ENCODE assay signal across 1 cellular context in the genomic region with DNA sequence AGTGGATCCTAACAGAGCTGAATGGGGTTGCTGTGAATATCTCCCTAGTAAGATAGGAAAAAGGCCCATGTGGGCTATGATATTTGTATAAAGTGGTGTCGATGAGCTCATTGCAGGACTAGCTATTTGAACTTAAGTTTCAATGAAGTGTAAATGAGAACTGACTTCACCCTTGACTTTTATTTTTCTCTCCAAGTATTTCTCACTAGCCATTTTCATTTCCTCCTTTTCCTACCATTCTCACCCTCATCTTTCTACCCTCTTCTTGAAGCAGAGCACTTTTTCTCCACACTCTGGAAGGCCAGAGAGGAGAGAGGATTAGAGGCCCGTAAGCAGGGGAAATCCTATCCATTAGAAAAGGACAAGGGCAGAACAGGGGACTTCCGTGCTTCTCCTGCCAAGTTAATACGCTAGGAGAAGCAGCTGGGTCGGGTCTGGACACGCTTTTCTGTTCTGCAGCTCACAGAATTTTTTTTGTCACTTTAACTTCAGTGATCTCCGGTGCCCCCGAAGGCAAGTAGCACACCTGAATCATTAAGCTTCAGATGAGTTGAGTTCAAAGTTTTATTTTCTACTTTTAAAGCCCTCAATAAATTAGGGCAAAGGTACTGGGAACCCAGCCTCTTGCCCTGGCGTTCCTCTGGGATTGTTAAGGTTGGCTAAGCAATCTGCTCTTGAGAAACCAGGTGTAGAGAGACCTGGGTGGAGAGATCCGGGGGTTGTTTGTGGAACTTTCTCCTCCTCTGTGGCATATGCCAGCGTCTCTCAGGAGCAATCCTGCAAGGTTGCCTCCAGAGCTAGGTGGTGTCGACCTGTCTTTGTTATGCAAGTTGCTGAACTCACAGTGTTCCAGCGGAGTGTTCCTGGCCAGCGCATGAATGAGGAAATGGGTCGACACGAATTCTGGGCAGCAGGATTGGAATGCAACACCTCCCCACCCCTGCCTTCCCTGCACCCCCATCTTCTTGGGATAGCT.
TF ChIP-seq lines count a peak whose summit lies in the region.

No MANE protein-coding gene starts in this region.

TF ChIP-seq in H1, 55 proteins besides CTCF, POLR2A, EP300 and RAD21:
- TF ChIP-seq POLR2AphosphoS5 (IDR thresholded peaks at IDR 0.05; ENCODE audit: low read depth, low read length) (peak; percentile 57; the same call in 1 of the 2 replicates), TAF1 (IDR thresholded peaks at IDR 0.05; ENCODE audit: low read depth, low read length) (peak; percentile 38; the same call in 1 of the 2 replicates), BRCA1 (IDR thresholded peaks at IDR 0.05; ENCODE audit: low read depth, low read length) (no peak), MAX (IDR thresholded peaks at IDR 0.05) (peak; percentile 61), SIRT6 (IDR thresholded peaks at IDR 0.05; ENCODE audit: low read length) (no peak), E2F6 (IDR thresholded peaks at IDR 0.05) (no peak), CHD2 (IDR thresholded peaks at IDR 0.05; ENCODE audit: low read length) (no peak), TEAD4 (IDR thresholded peaks at IDR 0.05; ENCODE audit: low read depth, low read length) (peak; percentile 84; the same call in 1 of the 2 replicates), NANOG (IDR thresholded peaks at IDR 0.05; ENCODE audit: insufficient read depth, low read depth, low read length, poor library complexity, severe bottlenecking) (peak; percentile 29), POU5F1 (IDR thresholded peaks at IDR 0.05; ENCODE audit: low read depth, low read length) (peak; percentile 95), SUZ12 (IDR thresholded peaks at IDR 0.05; ENCODE audit: low read length) (no peak), CTBP2 (IDR thresholded peaks at IDR 0.05; ENCODE audit: borderline replicate concordance, insufficient read depth, insufficient read length, low read length) (peak; percentile 66), RXRA (IDR thresholded peaks at IDR 0.05; ENCODE audit: insufficient read depth, low read depth, low read length) (no peak), SP1 (IDR thresholded peaks at IDR 0.05; ENCODE audit: low read depth, low read length) (peak; percentile 38; the same call in 1 of the 2 replicates), KDM1A (IDR thresholded peaks at IDR 0.05; ENCODE audit: borderline replicate concordance, low read length) (peak; percentile 80; the same call in 1 of the 2 replicates), CREB1 (IDR thresholded peaks at IDR 0.05) (peak; percentile 51; the same call in 1 of the 2 replicates), PHF8 (conservative IDR thresholded peaks at IDR 0.05; ENCODE audit: low read depth, low read length) (no peak), CEBPB (IDR thresholded peaks at IDR 0.05; ENCODE audit: low read depth, low read length) (0 out of 2 replicates have a peak, but pooled peaks have one; percentile 39), JUND (IDR thresholded peaks at IDR 0.05; ENCODE audit: low read length) (no peak), SIN3A (conservative IDR thresholded peaks at IDR 0.05 in 1 of 2, IDR thresholded peaks at IDR 0.05 in 1 of 2; ENCODE audit: low read depth in 1 of 2, low read length in 2 of 2) (no peak), HDAC2 (IDR thresholded peaks at IDR 0.05; ENCODE audit: borderline replicate concordance in 1 of 2, low read depth in 2 of 2, low read length in 2 of 2) (peak in 1 of 2 experiments; percentile 74; a peak in 1 of 4 replicates), EGR1 (IDR thresholded peaks at IDR 0.05; ENCODE audit: borderline replicate concordance, low read depth, low read length) (no peak)
